8 cellular contexts compared by ENCODE assay signal in the genomic region with DNA sequence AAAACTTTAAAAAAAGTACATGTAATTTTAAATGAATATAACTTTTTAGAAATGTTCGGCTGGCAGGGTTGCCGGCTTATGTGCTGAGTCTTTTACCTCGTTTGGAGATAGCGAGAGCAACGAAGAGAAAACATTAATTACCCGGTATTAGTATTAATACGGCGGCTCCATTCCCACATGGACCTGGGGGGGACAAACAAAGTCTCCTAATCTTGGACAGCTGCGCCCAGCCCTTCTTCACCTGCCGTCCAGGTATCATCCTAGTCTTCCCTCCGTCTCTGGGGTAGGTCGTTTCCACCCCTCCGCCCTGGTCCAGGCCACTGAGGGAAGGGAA. TPM values are rescaled to one million over a fixed set of nuclear protein-coding genes. Genes with fewer than 3 reads are reported as not detected.
DNase-seq lines count a peak whose midpoint lies in the region; ATAC-seq and TF ChIP-seq lines count a peak whose summit lies in the region.

No MANE protein-coding gene starts in this region.

- peak overlapping the region; percentile 85 for H3K4me3 Mint-ChIP-seq in stimulated activated naive CD8-positive, alpha-beta T cell treated with anti-CD3 and anti-CD28 coated beads, Interleukin-15, Interleukin-2, amounts not matched to agents 100 ng/mL and 50 ng/mL, for 24 hours

- H3K4me1 Mint-ChIP-seq in stimulated activated naive CD8-positive, alpha-beta T cell treated with anti-CD3 and anti-CD28 coated beads, Interleukin-15, Interleukin-2, amounts not matched to agents 100 ng/mL and 50 ng/mL, for 24 hours (ENCODE audit: low read depth) = peaks cover 47% of the 10 kb centered on the region

- peaks cover 18% of the 10 kb centered on the region for H3K36me3 Mint-ChIP-seq in stimulated activated naive CD8-positive, alpha-beta T cell treated with anti-CD3 and anti-CD28 coated beads, Interleukin-15, Interleukin-2, amounts not matched to agents 100 ng/mL and 50 ng/mL, for 24 hours (ENCODE audit: low read depth)

- H3K27ac ChIP-seq in brain microvascular endothelial cell (peak overlapping the region; percentile 37), lung (ENCODE audit: low read depth in 1 of 2, low read length in 1 of 2) (peak overlapping the region; percentile 88 to 99), uterus (peak overlapping the region; percentile 90 to 94)

- 2 to 5% methylated on average over 12 to 13 of the region's 13 CpGs for whole genome bisulfite sequencing in lung, 2 donors

- H3K9me3 ChIP-seq in lung (ENCODE audit: control insufficient read depth in 2 of 2, insufficient read depth in 1 of 2, low read length in 1 of 2) = no peaks in the 10 kb centered on the region
- H3K9me3 ChIP-seq in uterus = no peaks in the 10 kb centered on the region

- no peaks in the 10 kb centered on the region for H3K27me3 Mint-ChIP-seq in stimulated activated naive CD8-positive, alpha-beta T cell treated with anti-CD3 and anti-CD28 coated beads, Interleukin-15, Interleukin-2, amounts not matched to agents 100 ng/mL and 50 ng/mL, for 24 hours

- H3K9me3 Mint-ChIP-seq in stimulated activated naive CD8-positive, alpha-beta T cell treated with anti-CD3 and anti-CD28 coated beads, Interleukin-15, Interleukin-2, amounts not matched to agents 100 ng/mL and 50 ng/mL, for 24 hours = no peaks in the 10 kb centered on the region

- H3K4me1 ChIP-seq in lung (ENCODE audit: control insufficient read depth in 2 of 2, insufficient read depth in 2 of 2, low read length in 2 of 2) (peaks cover 2 to 12% of the 10 kb centered on the region in 2 donors), uterus (peaks cover 0 to 21% of the 10 kb centered on the region in 2 donors)

- TF ChIP-seq POLR2A in uterus (IDR thresholded peaks at IDR 0.05) = no peak

- H3K4me3 ChIP-seq in brain microvascular endothelial cell (ENCODE audit: low read depth, low read length) (peak overlapping the region; percentile 65), lung (peak overlapping the region; percentile 89), uterus (peak overlapping the region; percentile 50 to 78)

- H3K27me3 ChIP-seq in brain microvascular endothelial cell (replicated peaks) = no peaks in the 10 kb centered on the region
- H3K27me3 ChIP-seq in lung (ENCODE audit: control insufficient read depth, insufficient read depth) = no peaks in the 10 kb centered on the region
- no peaks in the 10 kb centered on the region for H3K27me3 ChIP-seq in uterus

- in situ Hi-C loops in brain microvascular endothelial cell (cut with HindIII; ENCODE audit: low pct_ligation_motif_present, low sequenced_read_pairs) = no loop called here

- peak overlapping the region; percentile 91 for H3K27ac Mint-ChIP-seq in stimulated activated naive CD8-positive, alpha-beta T cell treated with anti-CD3 and anti-CD28 coated beads, Interleukin-15, Interleukin-2, amounts not matched to agents 100 ng/mL and 50 ng/mL, for 24 hours

- no peak for DNase-seq in stimulated activated naive CD8-positive, alpha-beta T cell treated with anti-CD3 and anti-CD28 coated beads, Interleukin-15, Interleukin-2, amounts not matched to agents 100 U/mL and 50 U/mL, for 24 hours
- DNase-seq in brain microvascular endothelial cell (no peak), lung (ENCODE audit: low spot score) (no peak), uterus (no peak), NCI-H774 (lab: John Stamatoyannopoulos, UW) (no peak)

- TF ChIP-seq CTCF in brain microvascular endothelial cell (IDR thresholded peaks at IDR 0.05; ENCODE audit: low read depth, low read length, missing control alignments) (no peak), lung (IDR thresholded peaks at IDR 0.05; ENCODE audit: control extremely low read depth, extremely low read depth) (no peak), uterus (IDR thresholded peaks at IDR 0.05) (no peak)

- no peak for ATAC-seq in stimulated activated naive CD8-positive, alpha-beta T cell treated with anti-CD3 and anti-CD28 coated beads, Interleukin-15, Interleukin-2, amounts not matched to agents 100 U/mL and 50 U/mL, for 24 hours
- ATAC-seq in lung (ENCODE audit: insufficient read depth, low FRiP score) (no peak), HG03025 (IDR thresholded peaks at IDR 0.05; ENCODE audit: low FRiP score, unreplicated experiment) (no peak), HG02571 (IDR thresholded peaks at IDR 0.05; ENCODE audit: unreplicated experiment) (no peak)

- intact Hi-C loops in uterus (cut with DNase I; ENCODE audit: low total_unique reads) = no loop called here

- H3K36me3 ChIP-seq in brain microvascular endothelial cell (replicated peaks) (no peaks in the 10 kb centered on the region), lung (ENCODE audit: control insufficient read depth in 2 of 2, insufficient read depth in 2 of 2, low read length in 2 of 2) (peaks cover 0 to 2% of the 10 kb centered on the region in 2 donors), uterus (no peaks in the 10 kb centered on the region)

RNA-seq across cellular contexts. Expression of gene DIS3L, which starts 0.3 kb away (rescaled TPM):
- total RNA-seq in lung = 10 to 100 TPM; 28.8 to 43.7 TPM
- polyA plus RNA-seq in lung = 10 to 100 TPM in 1 of 2 donors, 1 to 10 TPM in 1; 8.0 to 11.7 TPM
- 10 to 100 TPM; 15.1 to 68.7 (median 32.0) TPM for total RNA-seq in uterus

RNA-seq across cellular contexts. Expression of gene MEGF11, which starts 39.5 kb away (rescaled TPM):
- total RNA-seq in lung (1 to 10 TPM in 1 of 2 donors, under 1 TPM in 1; 0.82 to 1.5 TPM), uterus (under 1 TPM in 1 of 4 donors, not detected in 3; 0.76 TPM)
- under 1 TPM; 0.16 to 0.18 TPM for polyA plus RNA-seq in lung

Comparison
In these comparisons a context has a peak if more than half of its experiments do, and no peak if none do; other contexts are left out.
1. H3K27ac ChIP-seq: peak in every context shown above with its lines; median percentile 94 in lung; 92 in uterus; 37 in brain microvascular endothelial cell.